Comparison of ENCODE assay signal across 15 cellular contexts in genomic region chr2:197256771-197257170, GRCh38. TPM values are rescaled to one million over a fixed set of nuclear protein-coding genes. Genes with fewer than 3 reads are reported as not detected.
A peak's percentile ranks its signal among the peaks of the same experiment; 100 is the strongest.
DNase-seq lines count a peak whose midpoint lies in the region; ATAC-seq and TF ChIP-seq lines count a peak whose summit lies in the region.
"Had no signal": no experiment of that assay in that cellular context is flagged by ENCODE, and none has a peak within 500 bp of the region (broad histone marks: within the 10 kb centered on the region; RNA-seq: fewer than 3 reads in every experiment).

No MANE protein-coding gene starts in this region.

- no peak for TF ChIP-seq CTCF in type B pancreatic cell (conservative IDR thresholded peaks at IDR 0.05)

- H3K36me3 Mint-ChIP-seq in activated T-cell treated with anti-CD3 and anti-CD28 coated beads, Interleukin-2, amount 50 U/mL, for 24 hours (ENCODE audit: low read depth) = peaks cover 21% of the 10 kb centered on the region
- H3K36me3 Mint-ChIP-seq in type B pancreatic cell = no peaks in the 10 kb centered on the region

- H4K91ac ChIP-seq in mesenchymal stem cell (ENCODE audit: low read length) (no peak overlapping the region), trophoblast cell (ENCODE audit: low read depth, low read length) (no peak overlapping the region)

- peak overlapping the region; percentile 34; the same call in 1 of the 2 replicates for H3K27ac ChIP-seq in SK-N-MC
- no peak overlapping the region for H3K27ac ChIP-seq in mesenchymal stem cell (ENCODE audit: low read length, poor library complexity, severe bottlenecking)
- peak overlapping the region; percentile 5 for H3K27ac ChIP-seq in substantia nigra (ENCODE audit: low read depth, low read length, poor library complexity, severe bottlenecking)
- H3K27ac ChIP-seq in trophoblast cell (ENCODE audit: low read depth, low read length) = no peak overlapping the region
- H3K27ac ChIP-seq: psoas muscle, thyroid gland had no signal

- H3K4me2 ChIP-seq in mesenchymal stem cell (ENCODE audit: low read length, poor library complexity, severe bottlenecking) = no peak overlapping the region
- no peak overlapping the region for H3K4me2 ChIP-seq in trophoblast cell (ENCODE audit: low read length)

- H4K8ac ChIP-seq in mesenchymal stem cell (ENCODE audit: low read length) (peak overlapping the region; percentile 57), trophoblast cell (ENCODE audit: low read depth, low read length) (no peak overlapping the region)

- H3K36me3 ChIP-seq in SK-N-MC (ENCODE audit: insufficient read depth, low read length) = no peaks in the 10 kb centered on the region
- H3K36me3 ChIP-seq in mesenchymal stem cell (ENCODE audit: control insufficient read depth in 1 of 2, insufficient read depth in 2 of 2, low read depth in 1 of 2, low read length in 2 of 2) = no peaks in the 10 kb centered on the region
- H3K36me3 ChIP-seq in trophoblast cell (ENCODE audit: control insufficient read depth in 1 of 2, insufficient read depth in 2 of 2, low read length in 2 of 2) = no peaks in the 10 kb centered on the region
- H3K36me3 ChIP-seq: thyroid gland had no signal

- H3K14ac ChIP-seq in mesenchymal stem cell (ENCODE audit: low read length in 2 of 2) (no peak overlapping the region), trophoblast cell (ENCODE audit: low read length) (no peak overlapping the region)

- peaks cover 2% of the 10 kb centered on the region for H3K79me1 ChIP-seq in mesenchymal stem cell (replicated peaks; ENCODE audit: low read length, poor library complexity, severe bottlenecking)
- no peaks in the 10 kb centered on the region for H3K79me1 ChIP-seq in trophoblast cell (ENCODE audit: low read length)

- no peak overlapping the region for H3K23ac ChIP-seq in mesenchymal stem cell (ENCODE audit: low read length in 2 of 2)
- H3K23ac ChIP-seq in trophoblast cell (ENCODE audit: low read length) = no peak overlapping the region

- H2BK5ac ChIP-seq in mesenchymal stem cell (ENCODE audit: low read depth, low read length, poor library complexity, severe bottlenecking) = no peak overlapping the region
- no peak overlapping the region for H2BK5ac ChIP-seq in trophoblast cell (ENCODE audit: low read depth, low read length, poor library complexity)

- no peak overlapping the region for H4K12ac ChIP-seq in trophoblast cell (ENCODE audit: low read depth, low read length)

- ATAC-seq in GM21390 (IDR thresholded peaks at IDR 0.05; ENCODE audit: unreplicated experiment) = no peak
- ATAC-seq: psoas muscle had no signal

- H3K4me3 ChIP-seq in SK-N-MC = no peak overlapping the region
- no peak overlapping the region for H3K4me3 ChIP-seq in mesenchymal stem cell (ENCODE audit: insufficient read depth in 1 of 2, low read depth in 1 of 2, low read length in 2 of 2)
- no peak overlapping the region for H3K4me3 ChIP-seq in trophoblast cell (ENCODE audit: low read depth, low read length)
- H3K4me3 ChIP-seq: psoas muscle, thyroid gland had no signal

- H3K27ac Mint-ChIP-seq in activated T-cell treated with anti-CD3 and anti-CD28 coated beads, Interleukin-2, amount 50 U/mL, for 24 hours = peak overlapping the region; percentile 97
- no peak overlapping the region for H3K27ac Mint-ChIP-seq in type B pancreatic cell

- H3K4me1 ChIP-seq in mesenchymal stem cell (ENCODE audit: control insufficient read depth, insufficient read depth, low read depth, low read length) (peaks cover 4% of the 10 kb centered on the region), trophoblast cell (ENCODE audit: control insufficient read depth in 1 of 2, insufficient read depth in 2 of 2, low read length in 2 of 2) (peaks cover 4% of the 10 kb centered on the region in 2 experiments)
- H3K4me1 ChIP-seq: psoas muscle, thyroid gland had no signal

- H2AFZ ChIP-seq in mesenchymal stem cell (ENCODE audit: low read depth, low read length) (no peak overlapping the region), trophoblast cell (ENCODE audit: insufficient read depth, low read length, poor library complexity) (no peak overlapping the region)

- WGBS in mesenchymal stem cell = 32% methylated on average over 2 of the region's 2 CpGs
- WGBS in trophoblast cell (ENCODE audit: extremely low coverage, insufficient coverage, insufficient read length) = no CpG with 5 or more reads among the region's 2 CpGs

- no peak overlapping the region for H2BK120ac ChIP-seq in mesenchymal stem cell (ENCODE audit: low read depth, low read length)
- no peak overlapping the region for H2BK120ac ChIP-seq in trophoblast cell (ENCODE audit: insufficient read depth, low read length, poor library complexity)

- H3K79me2 ChIP-seq in trophoblast cell (ENCODE audit: control insufficient read depth, insufficient read depth, low read length, poor library complexity) = no peaks in the 10 kb centered on the region

- H2BK12ac ChIP-seq in mesenchymal stem cell (ENCODE audit: low read length in 2 of 2) (no peak overlapping the region), trophoblast cell (ENCODE audit: low read length) (no peak overlapping the region)

- H3K4ac ChIP-seq in mesenchymal stem cell (ENCODE audit: low read depth in 1 of 2, low read length in 2 of 2) (no peak overlapping the region), trophoblast cell (ENCODE audit: low read depth, low read length) (no peak overlapping the region)

- peak overlapping the region; percentile 82 for H3K4me3 Mint-ChIP-seq in activated T-cell treated with anti-CD3 and anti-CD28 coated beads, Interleukin-2, amount 50 U/mL, for 24 hours
- H3K4me3 Mint-ChIP-seq in type B pancreatic cell = no peak overlapping the region

- no peaks in the 10 kb centered on the region for H3K27me3 Mint-ChIP-seq in activated T-cell treated with anti-CD3 and anti-CD28 coated beads, Interleukin-2, amount 50 U/mL, for 24 hours
- no peaks in the 10 kb centered on the region for H3K27me3 Mint-ChIP-seq in type B pancreatic cell

- H3K9me3 ChIP-seq in SK-N-MC (ENCODE audit: low read depth, low read length) (no peaks in the 10 kb centered on the region), mesenchymal stem cell (ENCODE audit: control insufficient read depth, low read length) (no peaks in the 10 kb centered on the region), trophoblast cell (ENCODE audit: insufficient read depth, low read depth, low read length) (no peaks in the 10 kb centered on the region)
- H3K9me3 ChIP-seq: psoas muscle, thyroid gland had no signal

- H3K4me1 Mint-ChIP-seq in activated T-cell treated with anti-CD3 and anti-CD28 coated beads, Interleukin-2, amount 50 U/mL, for 24 hours (ENCODE audit: low read depth) = peaks cover 83% of the 10 kb centered on the region
- peaks cover 22% of the 10 kb centered on the region for H3K4me1 Mint-ChIP-seq in type B pancreatic cell (ENCODE audit: unreplicated experiment)

- peak overlapping the region; percentile 26 for H2BK15ac ChIP-seq in mesenchymal stem cell (ENCODE audit: low read depth, poor library complexity, severe bottlenecking)

- no peaks in the 10 kb centered on the region for H3K9me3 Mint-ChIP-seq in activated T-cell treated with anti-CD3 and anti-CD28 coated beads, Interleukin-2, amount 50 U/mL, for 24 hours
- no peaks in the 10 kb centered on the region for H3K9me3 Mint-ChIP-seq in type B pancreatic cell

- DNase-seq in activated T-cell treated with anti-CD3 and anti-CD28 coated beads, Interleukin-2, amount 50 U/mL, for 24 hours = no peak
- no peak for DNase-seq in activated T-cell treated with anti-CD3 and anti-CD28 coated beads, Interleukin-2, amount 50 U/mL, for 1 hour
- no peak for DNase-seq in SK-N-MC (ENCODE audit: low read depth, low spot score)
- peak; percentile 30 for DNase-seq in mesenchymal stem cell
- no peak for DNase-seq in substantia nigra (lab: John Stamatoyannopoulos, UW)
- DNase-seq in trophoblast cell = no peak
- DNase-seq in type B pancreatic cell (ENCODE audit: extremely low spot score, unreplicated experiment) = no peak
- DNase-seq: activated CD4-positive, CD25-positive, alpha-beta regulatory T cell treated with anti-CD3 and anti-CD28 coated beads, Interleukin-2, amount 50 U/mL, for 72 hours; amniotic stem cell; effector CD8-positive, alpha-beta T cell; NCI-H345; psoas muscle; SHP77; thyroid gland had no signal

- H3K9ac ChIP-seq in SK-N-MC (ENCODE audit: insufficient read length) (no peak overlapping the region), mesenchymal stem cell (ENCODE audit: low read length) (no peak overlapping the region), trophoblast cell (ENCODE audit: low read length) (no peak overlapping the region)

- H3K18ac ChIP-seq in mesenchymal stem cell (ENCODE audit: low read depth in 1 of 2, low read length in 2 of 2) = no peak overlapping the region
- H3K18ac ChIP-seq in trophoblast cell (ENCODE audit: low read length) = no peak overlapping the region

- H2AK5ac ChIP-seq in mesenchymal stem cell (ENCODE audit: low read length, severe bottlenecking) (no peak overlapping the region), trophoblast cell (ENCODE audit: low read length) (no peak overlapping the region)

- H3K27me3 ChIP-seq in mesenchymal stem cell (ENCODE audit: control insufficient read depth in 1 of 2, insufficient read depth in 1 of 2, low read length in 2 of 2) (no peaks in the 10 kb centered on the region), trophoblast cell (ENCODE audit: insufficient read depth, low read length) (no peaks in the 10 kb centered on the region)
- H3K27me3 ChIP-seq: thyroid gland had no signal

RNA-seq across cellular contexts. Expression of gene ANKRD44, which starts 53.8 kb away (rescaled TPM):
- polyA plus RNA-seq in mesenchymal stem cell (2013, experiment 1 of 2) = 2.4 TPM
- polyA plus RNA-seq in mesenchymal stem cell (2013, experiment 2 of 2) = 2.8 TPM
- 2.9 and 4.0 TPM in 2 replicates for polyA plus RNA-seq in trophoblast cell (2013)
- total RNA-seq in type B pancreatic cell (ENCODE audit: low replicate concordance) = 3.1 and 14.2 TPM in 2 replicates

Comparison
In these comparisons a context has a peak if more than half of its experiments do, and no peak if none do; other contexts are left out.
1. H3K27ac ChIP-seq: peak in SK-N-MC (single experiment) and substantia nigra (single experiment); none in mesenchymal stem cell (single experiment) and trophoblast cell (single experiment).